9 cellular contexts compared by ENCODE assay signal in genomic region chr5:153551537-153552079, GRCh38.
DNase-seq lines count a peak whose midpoint lies in the region; ATAC-seq and TF ChIP-seq lines count a peak whose summit lies in the region.
"Had no signal": no experiment of that assay in that cellular context is flagged by ENCODE, and none has a peak within 500 bp of the region (broad histone marks: within the 10 kb centered on the region; RNA-seq: fewer than 3 reads in every experiment).

No MANE protein-coding gene starts in this region.

- TF ChIP-seq CTCF in epithelial cell of esophagus (IDR thresholded peaks at IDR 0.05; ENCODE audit: insufficient read depth, low read depth, low read length, missing control alignments), result no peak

- peak; percentile 59 for DNase-seq in Caki2 (ENCODE audit: low read depth)
- peak; percentile 93 for DNase-seq in NCI-H69 (lab: John Stamatoyannopoulos, UW)
- peak; percentile 93 for DNase-seq in epithelial cell of esophagus (ENCODE audit: low read depth)
- peak; percentile 93 for DNase-seq in non-pigmented ciliary epithelial cell (ENCODE audit: low read depth)
- DNase-seq in GM19238 (ENCODE audit: insufficient read length, low spot score), result no peak
- no peak for DNase-seq in DMS153 (lab: John Stamatoyannopoulos, UW)
- DNase-seq in stimulated activated CD4-positive, alpha-beta T cell treated with anti-CD3 and anti-CD28 coated beads, Interleukin-15, amount 100 ng/mL, for 24 hours, result no peak
- DNase-seq: NCI-H526 had no signal

- in situ Hi-C loops in Caki2 (cut with HindIII; ENCODE audit: low pct_unique_long_range_greater_than_20kb, low sequenced_read_pairs), result no loop called here

- ATAC-seq in GM18907 (IDR thresholded peaks at IDR 0.05; ENCODE audit: unreplicated experiment), result no peak

- no peak overlapping the region for H3K4me3 ChIP-seq in epithelial cell of esophagus (ENCODE audit: low read length)

Comparison
In these comparisons a context has a peak if more than half of its experiments do, and no peak if none do; other contexts are left out.
1. DNase-seq: peak in Caki2 (single experiment), NCI-H69 (single experiment), epithelial cell of esophagus (single experiment) and non-pigmented ciliary epithelial cell (single experiment); none in GM19238 (single experiment), DMS153 (single experiment) and stimulated activated CD4-positive, alpha-beta T cell treated with anti-CD3 and anti-CD28 coated beads, Interleukin-15, amount 100 ng/mL, for 24 hours (single experiment).